11 cellular contexts compared by ENCODE assay signal in the genomic region with DNA sequence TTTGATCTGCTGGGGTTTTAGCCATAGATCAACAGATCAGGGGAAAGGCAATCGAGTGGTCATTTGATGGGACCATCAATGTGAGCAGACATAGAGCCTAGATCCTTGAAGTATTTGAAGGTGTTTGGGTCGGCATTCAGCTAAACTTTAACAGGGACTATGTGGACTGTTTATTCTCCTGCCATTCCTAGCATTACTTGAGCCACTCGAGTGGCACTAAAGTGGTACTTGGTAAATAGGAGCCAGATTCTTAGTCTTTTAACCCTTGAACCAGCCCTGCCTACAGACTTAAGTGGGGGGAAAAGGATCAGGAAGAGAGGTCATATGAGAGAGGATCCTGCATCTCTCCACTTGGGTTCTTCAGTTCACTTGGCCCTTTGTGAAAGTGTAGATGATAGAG. TPM values are rescaled to one million over a fixed set of nuclear protein-coding genes. Genes with fewer than 3 reads are reported as not detected.
A peak's percentile ranks its signal among the peaks of the same experiment; 100 is the strongest.
DNase-seq lines count a peak whose midpoint lies in the region; ATAC-seq, FAIRE-seq and TF ChIP-seq lines count a peak whose summit lies in the region.
"Had no signal": no experiment of that assay in that cellular context is flagged by ENCODE, and none has a peak within 500 bp of the region (broad histone marks: within the 10 kb centered on the region; RNA-seq: fewer than 3 reads in every experiment).

No MANE protein-coding gene starts in this region.

- H3K27me3 Mint-ChIP-seq in activated naive CD4-positive, alpha-beta T cell treated with anti-CD3 and anti-CD28 coated beads for 36 hours (ENCODE audit: low read depth) = no peaks in the 10 kb centered on the region
- H3K27me3 Mint-ChIP-seq in activated CD8-positive, alpha-beta T cell treated with anti-CD3 and anti-CD28 coated beads, Interleukin-2, amount 10 ng/mL, durations not matched to agents 7 days and 5 days (ENCODE audit: low read depth) = no peaks in the 10 kb centered on the region

- no peak for DNase-seq in activated naive CD4-positive, alpha-beta T cell treated with anti-CD3 and anti-CD28 coated beads for 36 hours
- no peak for DNase-seq in activated naive CD4-positive, alpha-beta T cell treated with Interleukin-2 at 50 U/mL for 16 hours
- DNase-seq in activated CD8-positive, alpha-beta T cell treated with anti-CD3 and anti-CD28 coated beads, Interleukin-2, amount 10 ng/mL, durations not matched to agents 7 days and 5 days = no peak
- peak; percentile 41 for DNase-seq in left kidney (ENCODE audit: low read depth, low spot score)
- no peak for DNase-seq in tibial artery
- no peak for DNase-seq in HuH-7.5 (ENCODE audit: low spot score)
- DNase-seq in H54 (ENCODE audit: insufficient read length, low spot score) = no peak
- DNase-seq: activated effector memory CD4-positive, alpha-beta T cell treated with anti-CD3 and anti-CD28 coated beads, Interleukin-2, amount 50 U/mL, for 16 hours; NCI-H1092; SIG-M5 had no signal

- no peak for TF ChIP-seq CTCF in tibial artery (IDR thresholded peaks at IDR 0.05)

- CTCF ChIA-PET in activated naive CD4-positive, alpha-beta T cell treated with anti-CD3 and anti-CD28 coated beads for 36 hours (lab: Charles Lee) = interaction anchor here (0.6 to 1.6 kb wide), 3 partner anchors 32 to 36 kb away, joined by 3 to 7 read pairs (median 3); no protein-coding TSS in a partner anchor
- CTCF ChIA-PET in activated CD8-positive, alpha-beta T cell treated with anti-CD3 and anti-CD28 coated beads, Interleukin-2, amount 10 ng/mL, durations not matched to agents 7 days and 5 days (lab: Charles Lee) = interaction anchor here (1.0 to 3.3 kb wide), 5 partner anchors 17 to 77 kb away, joined by 3 to 18 read pairs (median 4); no protein-coding TSS in a partner anchor

- peaks cover 58% of the 10 kb centered on the region for H3K36me3 Mint-ChIP-seq in activated naive CD4-positive, alpha-beta T cell treated with anti-CD3 and anti-CD28 coated beads for 36 hours (ENCODE audit: low read depth)
- peaks cover 73% of the 10 kb centered on the region for H3K36me3 Mint-ChIP-seq in activated CD8-positive, alpha-beta T cell treated with anti-CD3 and anti-CD28 coated beads, Interleukin-2, amount 10 ng/mL, durations not matched to agents 7 days and 5 days (ENCODE audit: low read depth)

- no peak for FAIRE-seq in H54 (lab: Jason Lieb, UNC)

- peak overlapping the region; percentile 82 to 90 for H3K4me3 ChIP-seq in tibial artery

- H3K27me3 ChIP-seq in tibial artery = no peaks in the 10 kb centered on the region

- H3K4me3 Mint-ChIP-seq in activated naive CD4-positive, alpha-beta T cell treated with anti-CD3 and anti-CD28 coated beads for 36 hours = peak overlapping the region; percentile 80
- H3K4me3 Mint-ChIP-seq in activated CD8-positive, alpha-beta T cell treated with anti-CD3 and anti-CD28 coated beads, Interleukin-2, amount 10 ng/mL, durations not matched to agents 7 days and 5 days = peak overlapping the region; percentile 84

- no peaks in the 10 kb centered on the region for H3K9me3 ChIP-seq in tibial artery

- H3K4me1 ChIP-seq in tibial artery = peaks cover 0 to 70% (median 21%) of the 10 kb centered on the region in 4 donors

- H3K9me3 Mint-ChIP-seq in activated naive CD4-positive, alpha-beta T cell treated with anti-CD3 and anti-CD28 coated beads for 36 hours = no peaks in the 10 kb centered on the region
- H3K9me3 Mint-ChIP-seq in activated CD8-positive, alpha-beta T cell treated with anti-CD3 and anti-CD28 coated beads, Interleukin-2, amount 10 ng/mL, durations not matched to agents 7 days and 5 days (ENCODE audit: insufficient read depth) = no peaks in the 10 kb centered on the region

- peaks cover 44% of the 10 kb centered on the region for H3K4me1 Mint-ChIP-seq in activated naive CD4-positive, alpha-beta T cell treated with anti-CD3 and anti-CD28 coated beads for 36 hours (ENCODE audit: low read depth)
- H3K4me1 Mint-ChIP-seq in activated CD8-positive, alpha-beta T cell treated with anti-CD3 and anti-CD28 coated beads, Interleukin-2, amount 10 ng/mL, durations not matched to agents 7 days and 5 days (ENCODE audit: low read depth) = peaks cover 55% of the 10 kb centered on the region

- H3K27ac ChIP-seq in tibial artery = peak overlapping the region; percentile 97 to 99

- intact Hi-C loops in activated naive CD4-positive, alpha-beta T cell treated with anti-CD3 and anti-CD28 coated beads for 36 hours (cut with micrococcal nuclease) = loop anchor here (5.0 kb wide), 1 partner anchor 191 kb away; no protein-coding TSS in a partner anchor
- intact Hi-C loops in tibial artery (cut with DNase I; ENCODE audit: low total_unique reads) = no loop called here

- ATAC-seq in activated CD8-positive, alpha-beta T cell treated with anti-CD3 and anti-CD28 coated beads, Interleukin-2, amount 10 ng/mL, durations not matched to agents 7 days and 5 days = no peak
- no peak for ATAC-seq in HG03135 (IDR thresholded peaks at IDR 0.05; ENCODE audit: unreplicated experiment)

- TF ChIP-seq POLR2A in H54 (IDR thresholded peaks at IDR 0.05; ENCODE audit: low read depth, low read length) = no peak

- no peaks in the 10 kb centered on the region for H3K36me3 ChIP-seq in tibial artery

- H3K27ac Mint-ChIP-seq in activated naive CD4-positive, alpha-beta T cell treated with anti-CD3 and anti-CD28 coated beads for 36 hours = peak overlapping the region; percentile 94
- H3K27ac Mint-ChIP-seq in activated CD8-positive, alpha-beta T cell treated with anti-CD3 and anti-CD28 coated beads, Interleukin-2, amount 10 ng/mL, durations not matched to agents 7 days and 5 days = peak overlapping the region; percentile 75

- POLR2A ChIA-PET in activated CD8-positive, alpha-beta T cell treated with anti-CD3 and anti-CD28 coated beads, Interleukin-2, amount 10 ng/mL, durations not matched to agents 7 days and 5 days (lab: Charles Lee) = interaction anchor here (1.0 to 2.0 kb wide), 2 partner anchors 26 to 70 kb away, joined by 4 to 10 read pairs; no protein-coding TSS in a partner anchor

RNA-seq across cellular contexts. Expression of a gene that starts 3.8 kb away (rescaled TPM):
- 100 to 1,000 TPM; 482 to 507 TPM for total RNA-seq in activated naive CD4-positive, alpha-beta T cell treated with anti-CD3 and anti-CD28 coated beads for 36 hours
- total RNA-seq in activated CD8-positive, alpha-beta T cell treated with anti-CD3 and anti-CD28 coated beads, Interleukin-2, amount 10 ng/mL, durations not matched to agents 7 days and 5 days = 100 to 1,000 TPM; 622 to 627 TPM
